In the genomic region with DNA sequence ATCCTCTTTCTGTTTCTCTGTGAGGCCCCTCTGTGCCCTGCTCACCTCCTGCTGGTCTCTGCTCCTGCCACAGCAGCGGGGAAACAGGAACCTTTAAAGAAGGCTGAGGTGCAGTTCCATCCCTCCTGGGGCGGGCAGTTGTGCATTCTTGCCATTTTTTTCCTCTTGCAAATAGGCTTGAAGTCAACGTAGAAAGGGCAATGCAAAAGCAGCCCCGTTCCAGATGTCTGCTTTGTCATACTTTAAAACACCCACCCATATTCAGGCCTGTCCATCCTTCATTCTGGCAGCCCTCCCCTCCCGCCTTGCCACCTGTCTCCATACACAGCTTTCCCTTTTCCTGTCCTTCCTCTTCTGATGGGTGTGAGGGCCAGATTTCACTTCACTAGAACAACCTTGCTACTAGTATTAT, we compare ENCODE assay signal across 10 cellular contexts.
DNase-seq lines count a peak whose midpoint lies in the region; ATAC-seq, FAIRE-seq and TF ChIP-seq lines count a peak whose summit lies in the region.
"Had no signal": no experiment of that assay in that cellular context is flagged by ENCODE, and none has a peak within 500 bp of the region (broad histone marks: within the 10 kb centered on the region; RNA-seq: fewer than 3 reads in every experiment).

No MANE protein-coding gene starts in this region.

- no peak for TF ChIP-seq CTCF in MCF 10A (IDR thresholded peaks at IDR 0.05; ENCODE audit: unreplicated experiment)
- no peak for TF ChIP-seq CTCF in mammary epithelial cell (conservative IDR thresholded peaks at IDR 0.05 in 1 of 2, IDR thresholded peaks at IDR 0.05 in 1 of 2; ENCODE audit: extremely low read depth in 1 of 2, insufficient read depth in 1 of 2, low read depth in 1 of 2, low read length in 2 of 2)
- no peak for TF ChIP-seq CTCF in endothelial cell of umbilical vein (IDR thresholded peaks at IDR 0.05; ENCODE audit: extremely low read depth in 1 of 2, insufficient read depth in 1 of 2, low read depth in 1 of 2, low read length in 2 of 2)
- no peak for TF ChIP-seq CTCF in vagina (IDR thresholded peaks at IDR 0.05)

- in situ Hi-C loops in mammary epithelial cell (cut with MboI; ENCODE audit: low sequenced_read_pairs in 2 of 2) = loop anchor here (10.0 to 25.0 kb wide), 2 partner anchors 118 to 125 kb away; no protein-coding TSS in a partner anchor

- POLR2A ChIA-PET in MCF 10A (lab: Yijun Ruan, JAX) (interaction anchor here (0.8 to 5.7 kb wide), 9 partner anchors 8 to 1431 kb away, joined by 3 to 213 read pairs (median 5); partner anchors contain the start of genes ABHD17B, C9orf85 and KLF9), endothelial cell of umbilical vein (lab: Charles Lee) (interaction anchor here (1.3 kb wide), 1 partner anchor 60 kb away, joined by 8 read pairs; no protein-coding TSS in a partner anchor)

- no peaks in the 10 kb centered on the region for H4K20me1 ChIP-seq in mammary epithelial cell (ENCODE audit: insufficient read depth, low read length)
- no peaks in the 10 kb centered on the region for H4K20me1 ChIP-seq in endothelial cell of umbilical vein (replicated peaks; ENCODE audit: control insufficient read depth, extremely low read depth, insufficient read depth, low read length)

- TF ChIP-seq POLR2A in endothelial cell of umbilical vein (IDR thresholded peaks at IDR 0.05; ENCODE audit: low read depth, low read length) (no peak), vagina (IDR thresholded peaks at IDR 0.05) (no peak)

- no peak for ATAC-seq in HG02798 (IDR thresholded peaks at IDR 0.05; ENCODE audit: poor library complexity, unreplicated experiment)

- H3K9me3 ChIP-seq in mammary epithelial cell (replicated peaks; ENCODE audit: insufficient read depth, low read length) = no peaks in the 10 kb centered on the region
- no peaks in the 10 kb centered on the region for H3K9me3 ChIP-seq in endothelial cell of umbilical vein (replicated peaks; ENCODE audit: control insufficient read depth, insufficient read depth, low read length)
- no peaks in the 10 kb centered on the region for H3K9me3 ChIP-seq in mucosa of rectum (ENCODE audit: control insufficient read depth in 2 of 2, low read length in 2 of 2)
- H3K9me3 ChIP-seq in vagina = no peaks in the 10 kb centered on the region

- BruUV-seq in MCF 10A (replicated peaks; lab: Mats Ljungman, UMichigan) = no TSS peak
- BruUV-seq in mammary epithelial cell (replicated peaks; lab: Mats Ljungman, UMichigan) = no TSS peak
- no TSS peak for BruUV-seq in endothelial cell of umbilical vein (replicated peaks; lab: Mats Ljungman, UMichigan)

- H3K36me3 Mint-ChIP-seq in MCF 10A (ENCODE audit: insufficient read depth, unreplicated experiment) = no peaks in the 10 kb centered on the region

- H3K4me1 ChIP-seq in mammary epithelial cell (ENCODE audit: insufficient read depth, low read length) (peaks cover 40% of the 10 kb centered on the region), endothelial cell of umbilical vein (ENCODE audit: control insufficient read depth, extremely low read depth, insufficient read depth, low read length) (peaks cover 40% of the 10 kb centered on the region), mucosa of rectum (ENCODE audit: control insufficient read depth in 2 of 2, insufficient read depth in 2 of 2, low read length in 2 of 2) (peaks cover 12 to 47% of the 10 kb centered on the region in 2 donors), vagina (peaks cover 97% of the 10 kb centered on the region)

- intact Hi-C loops in MCF 10A (cut with micrococcal nuclease) (loop anchor here (5.0 kb wide), 1 partner anchor 128 kb away; no protein-coding TSS in a partner anchor), mammary epithelial cell (cut with micrococcal nuclease) (loop anchor here (5.0 kb wide), 1 partner anchor 128 kb away; no protein-coding TSS in a partner anchor), endothelial cell of umbilical vein (cut with micrococcal nuclease) (loop anchor here (1.0 to 10.0 kb wide), 4 partner anchors 42 to 505 kb away; no protein-coding TSS in a partner anchor), vagina (cut with DNase I) (loop anchor here (1.0 to 5.0 kb wide), 3 partner anchors 59 to 121 kb away; no protein-coding TSS in a partner anchor)

- CTCF ChIA-PET in MCF 10A (lab: Yijun Ruan, JAX) = interaction anchor here (0.6 to 3.5 kb wide), 8 partner anchors 8 to 140 kb away, joined by 3 to 27 read pairs (median 6); partner anchors contain the start of gene KLF9
- CTCF ChIA-PET in mammary epithelial cell (lab: Charles Lee; ENCODE audit: low non-redundant PET) = no interaction called here
- CTCF ChIA-PET in endothelial cell of umbilical vein (lab: Charles Lee) = interaction anchor here (0.6 to 2.1 kb wide), 7 partner anchors 10 to 140 kb away, joined by 3 to 7 read pairs (median 4); no protein-coding TSS in a partner anchor

- no peaks in the 10 kb centered on the region for H3K9me3 Mint-ChIP-seq in MCF 10A (ENCODE audit: unreplicated experiment)

- WGBS in mammary epithelial cell (ENCODE audit: low coverage, missing lambda C conversion rate) = 69% methylated on average over 5 of the region's 5 CpGs

- H3K4me3 Mint-ChIP-seq in MCF 10A (ENCODE audit: unreplicated experiment) = peak overlapping the region; percentile 12

- H3K27me3 ChIP-seq in mammary epithelial cell (ENCODE audit: insufficient read depth, low read length) (no peaks in the 10 kb centered on the region), endothelial cell of umbilical vein (ENCODE audit: control insufficient read depth in 2 of 2, insufficient read depth in 2 of 2, low read length in 2 of 2) (no peaks in the 10 kb centered on the region), mucosa of rectum (ENCODE audit: control insufficient read depth in 2 of 2, insufficient read depth in 2 of 2, low read length in 2 of 2) (no peaks in the 10 kb centered on the region), vagina (no peaks in the 10 kb centered on the region)

- dilution Hi-C loops in mammary epithelial cell (cut with HindIII; ENCODE audit: low sequenced_read_pairs) (loop anchor here (5.0 kb wide), 2 partner anchors 58 to 72 kb away; no protein-coding TSS in a partner anchor), endothelial cell of umbilical vein (cut with MboI; ENCODE audit: extremely low pct_ligation_motif_present, low sequenced_read_pairs) (no loop called here)

- H2AFZ ChIP-seq in mammary epithelial cell (ENCODE audit: low read depth, low read length) (no peak overlapping the region), endothelial cell of umbilical vein (ENCODE audit: low read depth, low read length) (peak overlapping the region; percentile 75)

- peak; percentile 44 for FAIRE-seq in endothelial cell of umbilical vein (lab: Jason Lieb, UNC)
- FAIRE-seq: GM19239 had no signal

- H3K27ac Mint-ChIP-seq in MCF 10A (ENCODE audit: low read depth, unreplicated experiment) = peak overlapping the region; percentile 99

- no peaks in the 10 kb centered on the region for H3K27me3 Mint-ChIP-seq in MCF 10A (ENCODE audit: insufficient read depth, unreplicated experiment)

- DNase-seq in MCF 10A (ENCODE audit: unreplicated experiment) (peak; percentile 45), mammary epithelial cell (no peak), endothelial cell of umbilical vein (ENCODE audit: low read depth, low spot score) (no peak), vagina (ENCODE audit: extremely low spot score in 2 of 2) (no peak), SHP77 (lab: John Stamatoyannopoulos, UW) (no peak), SW 1271 (lab: John Stamatoyannopoulos, UW) (no peak)
- DNase-seq: activated CD4-positive, CD25-positive, alpha-beta regulatory T cell treated with anti-CD3 and anti-CD28 coated beads, Interleukin-2, amount 50 U/mL, for 72 hours had no signal

- H3K4me2 ChIP-seq in mammary epithelial cell (ENCODE audit: insufficient read depth, low read depth, low read length) (no peak overlapping the region), endothelial cell of umbilical vein (ENCODE audit: insufficient read depth, low read length) (peak overlapping the region; percentile 6)

- H3K9ac ChIP-seq in mammary epithelial cell (ENCODE audit: insufficient read depth, low read length) = no peak overlapping the region
- peak overlapping the region; percentile 62 for H3K9ac ChIP-seq in endothelial cell of umbilical vein (replicated peaks; ENCODE audit: extremely low read depth, insufficient read depth, low read length)
- peak overlapping the region; percentile 61 to 72 for H3K9ac ChIP-seq in mucosa of rectum (ENCODE audit: low read depth in 1 of 2, low read length in 2 of 2)

- no peaks in the 10 kb centered on the region for H3K9me1 ChIP-seq in endothelial cell of umbilical vein (replicated peaks; ENCODE audit: control insufficient read depth, extremely low read depth, insufficient read depth, low read length)

- no peaks in the 10 kb centered on the region for H3K79me2 ChIP-seq in mammary epithelial cell (ENCODE audit: insufficient read depth, low read length)
- H3K79me2 ChIP-seq in endothelial cell of umbilical vein (ENCODE audit: control insufficient read depth, insufficient read depth, low read length) = no peaks in the 10 kb centered on the region

- H3K4me1 Mint-ChIP-seq in MCF 10A (ENCODE audit: insufficient read depth, unreplicated experiment) = peaks cover 51% of the 10 kb centered on the region

- H3K4me3 ChIP-seq in mammary epithelial cell (replicated peaks in 1 of 3; ENCODE audit: insufficient read depth in 1 of 3, low read depth in 2 of 3, low read length in 3 of 3) (no peak overlapping the region), endothelial cell of umbilical vein (replicated peaks in 1 of 3; ENCODE audit: insufficient read depth in 1 of 3, low read depth in 1 of 3, low read length in 3 of 3) (no peak overlapping the region), mucosa of rectum (ENCODE audit: low read length in 2 of 2) (peak overlapping the region in 1 of 2 donors; percentile 31), vagina (peak overlapping the region in 1 of 2 donors; percentile 7)

- H3K36me3 ChIP-seq in mammary epithelial cell (ENCODE audit: insufficient read depth, low read length) = no peaks in the 10 kb centered on the region
- no peaks in the 10 kb centered on the region for H3K36me3 ChIP-seq in endothelial cell of umbilical vein (ENCODE audit: control insufficient read depth in 2 of 2, extremely low read depth in 1 of 2, insufficient read depth in 2 of 2, low read length in 2 of 2)
- no peaks in the 10 kb centered on the region for H3K36me3 ChIP-seq in mucosa of rectum (ENCODE audit: control insufficient read depth in 2 of 2, insufficient read depth in 2 of 2, low read length in 2 of 2)
- no peaks in the 10 kb centered on the region for H3K36me3 ChIP-seq in vagina

- H3K27ac ChIP-seq in mammary epithelial cell (ENCODE audit: insufficient read depth, low read depth, low read length) (no peak overlapping the region), endothelial cell of umbilical vein (ENCODE audit: insufficient read depth, low read depth, low read length) (peak overlapping the region; percentile 69), mucosa of rectum (ENCODE audit: low read depth in 2 of 2, low read length in 2 of 2) (peak overlapping the region; percentile 87 to 88), vagina (peak overlapping the region; percentile 95)

TF ChIP-seq in endothelial cell of umbilical vein, 7 proteins besides CTCF, POLR2A, EP300 and RAD21 (continues in another document):
- TF ChIP-seq JUN (IDR thresholded peaks at IDR 0.05; ENCODE audit: borderline replicate concordance, insufficient read depth, insufficient read length, low read depth) = no peak
